Comparison of ENCODE assay signal across 13 cellular contexts in the genomic region with DNA sequence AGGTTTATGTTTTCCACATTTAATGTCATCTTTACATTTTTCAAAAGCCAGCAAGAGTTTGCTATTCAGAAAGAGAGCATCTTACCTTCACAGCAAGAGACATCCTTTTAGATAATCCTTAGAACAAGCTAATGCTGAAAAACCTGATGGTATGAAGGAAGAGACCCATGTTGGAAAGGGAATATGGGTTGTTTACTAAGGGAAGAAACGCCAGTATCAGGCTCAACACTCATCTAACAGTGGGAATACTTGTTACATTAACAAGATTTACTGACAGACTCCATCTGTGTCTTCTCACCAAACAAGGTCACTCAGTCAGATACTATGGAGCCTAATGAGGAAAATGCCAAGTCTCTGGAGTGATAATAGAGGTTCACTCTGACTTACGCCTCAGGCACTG.
DNase-seq lines count a peak whose midpoint lies in the region; ATAC-seq and TF ChIP-seq lines count a peak whose summit lies in the region.
"Had no signal": no experiment of that assay in that cellular context is flagged by ENCODE, and none has a peak within 500 bp of the region (broad histone marks: within the 10 kb centered on the region; RNA-seq: fewer than 3 reads in every experiment).

No MANE protein-coding gene starts in this region.

- TF ChIP-seq EP300 in neural cell (conservative IDR thresholded peaks at IDR 0.05; ENCODE audit: poor library complexity, severe bottlenecking) = no peak

- H3K27me3 ChIP-seq in neural cell (ENCODE audit: insufficient read depth, low read depth, low read length) = no peaks in the 10 kb centered on the region

- H3K79me2 ChIP-seq in neural cell (replicated peaks; ENCODE audit: insufficient read depth, low read length) = no peaks in the 10 kb centered on the region

- intact Hi-C loops in Right ventricle myocardium inferior (cut with DNase I) = no loop called here

- H3K4me3 ChIP-seq in neural cell (ENCODE audit: low read length) = no peak overlapping the region
- H3K4me3 ChIP-seq: GM23248 had no signal

- H3K9ac ChIP-seq in neural cell (ENCODE audit: low read length) = no peak overlapping the region
- H3K9ac ChIP-seq: GM23248 had no signal

- no peaks in the 10 kb centered on the region for H3K36me3 ChIP-seq in neural cell (ENCODE audit: insufficient read depth, low read length)

- ATAC-seq in Right ventricle myocardium inferior (no peak), GM19397 (IDR thresholded peaks at IDR 0.05; ENCODE audit: unreplicated experiment) (no peak), GM21825 (IDR thresholded peaks at IDR 0.05; ENCODE audit: unreplicated experiment) (no peak)
- ATAC-seq: CD8-positive, alpha-beta T cell had no signal

- DNase-seq in NCI-H2171 treated with DMSO at 0.1 percent for 48 hours (lab: John Stamatoyannopoulos, UW) = peak; percentile 17
- DNase-seq in NCI-H2171 (lab: John Stamatoyannopoulos, UW) = no peak
- DNase-seq in cerebellar cortex (ENCODE audit: low spot score) = peak; percentile 71
- no peak for DNase-seq in Right ventricle myocardium inferior (ENCODE audit: missing footprints)
- DNase-seq: CD8-positive, alpha-beta T cell; COR-L47; DMS53; GM23248; H9 had no signal

- no peak for TF ChIP-seq RAD21 in neural cell (conservative IDR thresholded peaks at IDR 0.05)

- no peaks in the 10 kb centered on the region for H3K9me2 ChIP-seq in neural cell (ENCODE audit: insufficient read depth, low read length)

- H3F3A ChIP-seq in neural cell (ENCODE audit: insufficient read depth, low read length, poor library complexity, severe bottlenecking) = no peaks in the 10 kb centered on the region

- no peak overlapping the region for H3K27ac ChIP-seq in neural cell (ENCODE audit: low read length)
- H3K27ac ChIP-seq: 22Rv1, GM23248 had no signal

- TF ChIP-seq CTCF in neural cell (IDR thresholded peaks at IDR 0.05; ENCODE audit: poor library complexity, severe bottlenecking) = no peak

- H4K20me1 ChIP-seq in neural cell (ENCODE audit: insufficient read depth) = no peaks in the 10 kb centered on the region

- no peaks in the 10 kb centered on the region for H3K9me3 ChIP-seq in neural cell (ENCODE audit: low read length)

- no peak overlapping the region for H3K4me2 ChIP-seq in neural cell (ENCODE audit: low read length)

- H2AFZ ChIP-seq in neural cell (ENCODE audit: low read depth, low read length) = no peak overlapping the region
- H2AFZ ChIP-seq: GM23248 had no signal

TF ChIP-seq in neural cell, 6 proteins besides CTCF, POLR2A, EP300 and RAD21:
- TF ChIP-seq POLR2AphosphoS5 (IDR thresholded peaks at IDR 0.05) (peak; percentile 57), EZH2 (IDR thresholded peaks at IDR 0.05; ENCODE audit: borderline replicate concordance, insufficient read depth, low read length, poor library complexity, severe bottlenecking) (no peak), MXI1 (conservative IDR thresholded peaks at IDR 0.05; ENCODE audit: poor library complexity, severe bottlenecking) (no peak), TAF1 (IDR thresholded peaks at IDR 0.05; ENCODE audit: low read depth) (no peak), SMC3 (conservative IDR thresholded peaks at IDR 0.05; ENCODE audit: poor library complexity) (no peak)
- TF ChIP-seq, protein P1, sequence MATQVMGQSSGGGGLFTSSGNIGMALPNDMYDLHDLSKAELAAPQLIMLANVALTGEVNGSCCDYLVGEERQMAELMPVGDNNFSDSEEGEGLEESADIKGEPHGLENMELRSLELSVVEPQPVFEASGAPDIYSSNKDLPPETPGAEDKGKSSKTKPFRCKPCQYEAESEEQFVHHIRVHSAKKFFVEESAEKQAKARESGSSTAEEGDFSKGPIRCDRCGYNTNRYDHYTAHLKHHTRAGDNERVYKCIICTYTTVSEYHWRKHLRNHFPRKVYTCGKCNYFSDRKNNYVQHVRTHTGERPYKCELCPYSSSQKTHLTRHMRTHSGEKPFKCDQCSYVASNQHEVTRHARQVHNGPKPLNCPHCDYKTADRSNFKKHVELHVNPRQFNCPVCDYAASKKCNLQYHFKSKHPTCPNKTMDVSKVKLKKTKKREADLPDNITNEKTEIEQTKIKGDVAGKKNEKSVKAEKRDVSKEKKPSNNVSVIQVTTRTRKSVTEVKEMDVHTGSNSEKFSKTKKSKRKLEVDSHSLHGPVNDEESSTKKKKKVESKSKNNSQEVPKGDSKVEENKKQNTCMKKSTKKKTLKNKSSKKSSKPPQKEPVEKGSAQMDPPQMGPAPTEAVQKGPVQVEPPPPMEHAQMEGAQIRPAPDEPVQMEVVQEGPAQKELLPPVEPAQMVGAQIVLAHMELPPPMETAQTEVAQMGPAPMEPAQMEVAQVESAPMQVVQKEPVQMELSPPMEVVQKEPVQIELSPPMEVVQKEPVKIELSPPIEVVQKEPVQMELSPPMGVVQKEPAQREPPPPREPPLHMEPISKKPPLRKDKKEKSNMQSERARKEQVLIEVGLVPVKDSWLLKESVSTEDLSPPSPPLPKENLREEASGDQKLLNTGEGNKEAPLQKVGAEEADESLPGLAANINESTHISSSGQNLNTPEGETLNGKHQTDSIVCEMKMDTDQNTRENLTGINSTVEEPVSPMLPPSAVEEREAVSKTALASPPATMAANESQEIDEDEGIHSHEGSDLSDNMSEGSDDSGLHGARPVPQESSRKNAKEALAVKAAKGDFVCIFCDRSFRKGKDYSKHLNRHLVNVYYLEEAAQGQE (IDR thresholded peaks at IDR 0.05; ENCODE audit: borderline replicate concordance) = peak; percentile 65

Comparison
In these comparisons a context has a peak if more than half of its experiments do, and no peak if none do; other contexts are left out.
1. DNase-seq: peak in NCI-H2171 treated with DMSO at 0.1 percent for 48 hours (single experiment) and cerebellar cortex (single experiment); none in NCI-H2171 (single experiment) and Right ventricle myocardium inferior (single experiment).